ENCODE assay signal across 2 cellular contexts in genomic region chr19:56092685-56093631, GRCh38.
TF ChIP-seq lines count a peak whose summit lies in the region.

No MANE protein-coding gene starts in this region.

TF ChIP-seq in A549, 52 proteins besides CTCF, POLR2A, EP300 and RAD21 (continued from another document):
- no peak for TF ChIP-seq KDM1A (IDR thresholded peaks at IDR 0.05; ENCODE audit: low read depth)
- TF ChIP-seq GATA3 (IDR thresholded peaks at IDR 0.05; ENCODE audit: borderline replicate concordance), result no peak
- no peak for TF ChIP-seq EHMT2 (IDR thresholded peaks at IDR 0.05; ENCODE audit: low read depth)
- TF ChIP-seq ZFP36 (IDR thresholded peaks at IDR 0.05; ENCODE audit: borderline replicate concordance, partially characterized antibody), result no peak
- no peak for TF ChIP-seq CHD2 (IDR thresholded peaks at IDR 0.05; ENCODE audit: low read length, partially characterized antibody)
- TF ChIP-seq PBX3 (IDR thresholded peaks at IDR 0.05), result no peak
- TF ChIP-seq NPAS2 (CRISPR knock-in tag; IDR thresholded peaks at IDR 0.05; ENCODE audit: borderline replicate concordance), result no peak
- no peak for TF ChIP-seq PHF8 (IDR thresholded peaks at IDR 0.05; ENCODE audit: borderline replicate concordance, low read depth)
TF ChIP-seq in A549: peak in this region for 0.

TF ChIP-seq in GM23338, 12 proteins besides CTCF, POLR2A, EP300 and RAD21:
- TF ChIP-seq REST (IDR thresholded peaks at IDR 0.05; ENCODE audit: unreplicated experiment), result no peak
- TF ChIP-seq CREB1 (CRISPR knock-in tag; IDR thresholded peaks at IDR 0.05; ENCODE audit: low read depth), result no peak
- no peak for TF ChIP-seq POLR2AphosphoS5 (IDR thresholded peaks at IDR 0.05; ENCODE audit: low read depth)
- no peak for TF ChIP-seq ZNF331 (CRISPR knock-in tag; IDR thresholded peaks at IDR 0.05; ENCODE audit: low read depth)
- TF ChIP-seq JUNB (IDR thresholded peaks at IDR 0.05; ENCODE audit: unreplicated experiment), result no peak
- TF ChIP-seq STAT1 (IDR thresholded peaks at IDR 0.05; ENCODE audit: unreplicated experiment), result no peak
- TF ChIP-seq EZH2 (IDR thresholded peaks at IDR 0.05; ENCODE audit: low read depth, unreplicated experiment), result no peak
- TF ChIP-seq EZH2phosphoT487 (IDR thresholded peaks at IDR 0.05; ENCODE audit: unreplicated experiment), result no peak
- no peak for TF ChIP-seq ZNF114 (CRISPR knock-in tag; IDR thresholded peaks at IDR 0.05)
- TF ChIP-seq ZNF462 (CRISPR knock-in tag; IDR thresholded peaks at IDR 0.05), result no peak
- TF ChIP-seq NANOG (IDR thresholded peaks at IDR 0.05; ENCODE audit: borderline replicate concordance), result no peak
TF ChIP-seq in GM23338: peak in this region for 0.
